Comparison of ENCODE assay signal across 20 cellular contexts in the genomic region with DNA sequence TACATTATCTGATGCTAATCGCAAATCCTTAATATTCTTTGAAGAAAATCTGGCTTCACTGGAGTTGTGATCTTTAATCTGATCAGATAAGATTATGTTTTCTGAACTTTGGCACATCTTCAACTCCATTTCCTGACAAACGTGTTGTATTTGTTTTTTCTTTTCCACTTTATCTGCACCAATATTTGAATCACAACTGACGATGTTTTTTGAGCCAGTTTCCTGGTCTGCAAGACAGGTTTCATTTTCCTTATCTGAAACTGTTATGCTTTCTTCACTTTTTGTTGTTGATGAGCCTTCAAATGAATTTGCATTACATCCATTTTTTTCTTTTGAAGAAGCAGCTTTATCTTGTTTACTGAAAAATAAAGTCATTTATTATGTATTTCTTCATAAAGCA.
"Had no signal": no experiment of that assay in that cellular context is flagged by ENCODE, and none has a peak within 500 bp of the region (broad histone marks: within the 10 kb centered on the region; RNA-seq: fewer than 3 reads in every experiment).

No MANE protein-coding gene starts in this region.

- H3K27me3 ChIP-seq: cardiac muscle cell, foreskin keratinocyte, neutrophil, sigmoid colon, stomach, vagina had no signal

- ATAC-seq: foreskin keratinocyte; natural killer cell; stimulated activated effector memory CD8-positive, alpha-beta T cell treated with anti-CD3 and anti-CD28 coated beads, Interleukin-12 subunit alpha, Interleukin-12 subunit beta, amount 100 ng/mL, for 72 hours had no signal

- H3K4me1 ChIP-seq: foreskin keratinocyte, sigmoid colon, vagina had no signal

- H3K4me3 ChIP-seq: cardiac muscle cell, sigmoid colon, stomach, vagina had no signal

- H3K36me3 ChIP-seq: cardiac muscle cell had no signal

- H3K9me3 Mint-ChIP-seq: natural killer cell; stimulated activated effector memory CD8-positive, alpha-beta T cell treated with anti-CD3 and anti-CD28 coated beads, Interleukin-12 subunit alpha, Interleukin-12 subunit beta, amount 100 ng/mL, for 72 hours had no signal

- H3K9me3 ChIP-seq: neutrophil, sigmoid colon, stomach, vagina had no signal

- H3K27ac ChIP-seq: cardiac muscle cell, epithelial cell of prostate, foreskin keratinocyte, neutrophil, sigmoid colon, vagina had no signal

- H3K4me1 Mint-ChIP-seq: natural killer cell; stimulated activated effector memory CD8-positive, alpha-beta T cell treated with anti-CD3 and anti-CD28 coated beads, Interleukin-12 subunit alpha, Interleukin-12 subunit beta, amount 100 ng/mL, for 72 hours had no signal

- H3K27ac Mint-ChIP-seq: activated naive CD8-positive, alpha-beta T cell; natural killer cell; stimulated activated effector memory CD8-positive, alpha-beta T cell treated with anti-CD3 and anti-CD28 coated beads, Interleukin-12 subunit alpha, Interleukin-12 subunit beta, amount 100 ng/mL, for 72 hours had no signal

- H3K27me3 Mint-ChIP-seq: activated naive CD8-positive, alpha-beta T cell had no signal

- H3K4me3 Mint-ChIP-seq: activated naive CD8-positive, alpha-beta T cell; natural killer cell; stimulated activated effector memory CD8-positive, alpha-beta T cell treated with anti-CD3 and anti-CD28 coated beads, Interleukin-12 subunit alpha, Interleukin-12 subunit beta, amount 100 ng/mL, for 72 hours had no signal

- DNase-seq: activated CD4-positive, alpha-beta T cell treated with anti-CD3 and anti-CD28 coated beads for 48 hours; activated CD4-positive, CD25-positive, alpha-beta regulatory T cell; activated CD8-positive, alpha-beta memory T cell treated with anti-CD3 and anti-CD28 coated beads for 24 hours; activated CD8-positive, alpha-beta memory T cell treated with anti-CD3 and anti-CD28 coated beads, Interleukin-2, amount 50 U/mL, for 48 hours; activated gamma-delta T cell treated with Interleukin-2 at 50 U/mL for 16 hours; amniotic stem cell; foreskin keratinocyte; glutamatergic neuron; hypothalamus; mesenchymal stem cell; natural killer cell; sigmoid colon; stimulated activated CD4-positive, alpha-beta T cell treated with anti-CD3 and anti-CD28 coated beads, Interleukin-4, amount 100 ng/mL, for 24 hours; stomach had no signal

- H3K36me3 Mint-ChIP-seq: natural killer cell had no signal
